In the genomic region with DNA sequence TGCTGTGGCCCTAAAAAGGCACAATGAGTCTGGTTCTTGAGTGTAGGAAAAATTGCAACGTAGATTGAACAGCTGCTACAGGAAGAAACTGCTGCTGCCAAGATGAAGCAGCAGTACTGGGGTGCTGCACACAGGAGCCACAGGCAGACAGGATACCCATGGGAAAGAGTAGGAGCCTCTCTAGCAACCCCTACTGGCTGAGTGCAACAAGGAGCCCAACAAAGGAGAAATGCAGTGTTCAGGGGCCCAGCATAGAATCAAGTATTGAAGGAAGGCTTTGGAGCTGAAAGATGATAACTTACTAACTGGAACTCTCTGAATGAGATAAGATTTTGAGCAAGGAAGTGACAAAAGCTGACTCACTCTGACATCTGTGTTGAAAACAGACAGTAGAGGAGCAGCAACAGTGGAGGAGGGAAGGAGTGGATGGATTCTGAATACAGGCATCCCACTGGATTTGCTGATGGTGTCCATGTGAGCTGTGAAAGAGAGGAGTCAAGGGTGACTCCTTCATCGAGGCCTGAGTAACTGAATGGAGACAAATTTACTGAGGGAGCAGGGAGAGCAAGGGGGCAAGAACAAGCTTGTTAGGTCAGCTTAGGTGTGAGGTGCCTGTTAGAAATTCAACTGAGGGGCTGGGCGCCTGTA, we compare ENCODE assay signal across 8 cellular contexts.
A peak's percentile ranks its signal among the peaks of the same experiment; 100 is the strongest.
DNase-seq lines count a peak whose midpoint lies in the region; ATAC-seq and TF ChIP-seq lines count a peak whose summit lies in the region.

No MANE protein-coding gene starts in this region.

- intact Hi-C loops in OCI-LY7 (cut with micrococcal nuclease; ENCODE audit: unreplicated experiment) = loop anchor here (5.0 kb wide), 1 partner anchor 499 kb away; no protein-coding TSS in a partner anchor
- intact Hi-C loops in left colon (cut with DNase I, micrococcal nuclease) = no loop called here

- H3K4me2 ChIP-seq in GM23338 = no peak overlapping the region
- no peak overlapping the region for H3K4me2 ChIP-seq in OCI-LY7 (ENCODE audit: low read length)

- no peak overlapping the region for H2AFZ ChIP-seq in GM23338
- H2AFZ ChIP-seq in OCI-LY7 (ENCODE audit: low read length) = no peak overlapping the region

- no peaks in the 10 kb centered on the region for H3K4me1 ChIP-seq in CD8-positive, alpha-beta memory T cell (ENCODE audit: insufficient read depth, low read length)
- H3K4me1 ChIP-seq in GM23338 (ENCODE audit: insufficient read depth) (peaks cover 14% of the 10 kb centered on the region; the same call in 1 of the 2 replicates), OCI-LY7 (ENCODE audit: insufficient read depth, low read length, poor library complexity, severe bottlenecking) (peaks cover 7% of the 10 kb centered on the region)

- peaks cover 4 to 8% of the 10 kb centered on the region in 2 donors for H3K27me3 Mint-ChIP-seq in CD8-positive, alpha-beta memory T cell
- H3K27me3 Mint-ChIP-seq in GM23338 (ENCODE audit: insufficient read depth, low read depth, poor library complexity) = peaks cover 10% of the 10 kb centered on the region
- H3K27me3 Mint-ChIP-seq in stimulated activated naive CD8-positive, alpha-beta T cell treated with anti-CD3 and anti-CD28 coated beads, Interleukin-15, amount 100 ng/mL, for 72 hours = no peaks in the 10 kb centered on the region

- H3K27ac Mint-ChIP-seq in CD8-positive, alpha-beta memory T cell = peak overlapping the region in 2 of 8 donors; percentile 33 to 36
- no peak overlapping the region for H3K27ac Mint-ChIP-seq in GM23338
- peak overlapping the region; percentile 86 to 95 for H3K27ac Mint-ChIP-seq in activated naive CD4-positive, alpha-beta T cell treated with anti-CD3 and anti-CD28 coated beads, Interleukin-2, amount 50 U/mL, for 72 hours
- H3K27ac Mint-ChIP-seq in stimulated activated naive CD8-positive, alpha-beta T cell treated with anti-CD3 and anti-CD28 coated beads, Interleukin-15, amount 100 ng/mL, for 72 hours = peak overlapping the region; percentile 19 to 86

- no peaks in the 10 kb centered on the region for H3K36me3 ChIP-seq in CD8-positive, alpha-beta memory T cell (ENCODE audit: insufficient read depth, low read length)
- H3K36me3 ChIP-seq in GM23338 (ENCODE audit: insufficient read depth) (no peaks in the 10 kb centered on the region), OCI-LY7 (ENCODE audit: insufficient read depth, low read length) (no peaks in the 10 kb centered on the region)

- TF ChIP-seq CTCF in GM23338 (conservative IDR thresholded peaks at IDR 0.05; ENCODE audit: low read depth in 2 of 2) = peak; percentile 63 to 80
- TF ChIP-seq CTCF in OCI-LY7 (conservative IDR thresholded peaks at IDR 0.05; ENCODE audit: low read length) = peak; percentile 80

- no peaks in the 10 kb centered on the region for H3K27me3 ChIP-seq in CD8-positive, alpha-beta memory T cell (ENCODE audit: insufficient read depth, low read length, poor library complexity, severe bottlenecking)
- no peaks in the 10 kb centered on the region for H3K27me3 ChIP-seq in GM23338 (ENCODE audit: insufficient read depth)

- no peaks in the 10 kb centered on the region for H3K9me3 Mint-ChIP-seq in CD8-positive, alpha-beta memory T cell
- peaks cover 6% of the 10 kb centered on the region for H3K9me3 Mint-ChIP-seq in GM23338
- H3K9me3 Mint-ChIP-seq in activated naive CD4-positive, alpha-beta T cell treated with anti-CD3 and anti-CD28 coated beads, Interleukin-2, amount 50 U/mL, for 72 hours = peaks cover 12 to 20% of the 10 kb centered on the region in 2 donors
- peaks cover 0 to 7% of the 10 kb centered on the region in 2 donors for H3K9me3 Mint-ChIP-seq in stimulated activated naive CD8-positive, alpha-beta T cell treated with anti-CD3 and anti-CD28 coated beads, Interleukin-15, amount 100 ng/mL, for 72 hours

- H3K4me3 Mint-ChIP-seq in CD8-positive, alpha-beta memory T cell = no peak overlapping the region
- no peak overlapping the region for H3K4me3 Mint-ChIP-seq in GM23338
- H3K4me3 Mint-ChIP-seq in stimulated activated naive CD8-positive, alpha-beta T cell treated with anti-CD3 and anti-CD28 coated beads, Interleukin-15, amount 100 ng/mL, for 72 hours = no peak overlapping the region

- peak; percentile 97 for ATAC-seq in GM23338
- peak; percentile 77 to 88 for ATAC-seq in activated naive CD4-positive, alpha-beta T cell treated with anti-CD3 and anti-CD28 coated beads, Interleukin-2, amount 50 U/mL, for 72 hours
- ATAC-seq in left colon = peak; percentile 86
- peak; percentile 88 for ATAC-seq in stimulated activated naive CD8-positive, alpha-beta T cell treated with anti-CD3 and anti-CD28 coated beads, Interleukin-15, amount 100 ng/mL, for 72 hours
- ATAC-seq in GM21390 (IDR thresholded peaks at IDR 0.05; ENCODE audit: unreplicated experiment) = no peak

- H3K36me3 Mint-ChIP-seq in CD8-positive, alpha-beta memory T cell = no peaks in the 10 kb centered on the region
- peaks cover 17% of the 10 kb centered on the region for H3K36me3 Mint-ChIP-seq in GM23338 (ENCODE audit: low read depth)
- peaks cover 10 to 47% of the 10 kb centered on the region in 2 donors for H3K36me3 Mint-ChIP-seq in activated naive CD4-positive, alpha-beta T cell treated with anti-CD3 and anti-CD28 coated beads, Interleukin-2, amount 50 U/mL, for 72 hours

- H3K4me1 Mint-ChIP-seq in CD8-positive, alpha-beta memory T cell = peaks cover 0 to 20% (median 4%) of the 10 kb centered on the region in 3 donors
- H3K4me1 Mint-ChIP-seq in GM23338 = peaks cover 20% of the 10 kb centered on the region
- H3K4me1 Mint-ChIP-seq in stimulated activated naive CD8-positive, alpha-beta T cell treated with anti-CD3 and anti-CD28 coated beads, Interleukin-15, amount 100 ng/mL, for 72 hours = peaks cover 23% of the 10 kb centered on the region

- H3K9me3 ChIP-seq in CD8-positive, alpha-beta memory T cell (ENCODE audit: low read length) = no peaks in the 10 kb centered on the region
- H3K9me3 ChIP-seq in OCI-LY7 (ENCODE audit: low read length) = no peaks in the 10 kb centered on the region

- H3K9me2 ChIP-seq in GM23338 (ENCODE audit: insufficient read depth) (0 out of 2 replicates have a peak, but pooled peaks cover 6% of the 10 kb centered on the region), OCI-LY7 (ENCODE audit: insufficient read depth, low read length) (no peaks in the 10 kb centered on the region)

- H4K20me1 ChIP-seq in GM23338 (replicated peaks; ENCODE audit: insufficient read depth) (no peaks in the 10 kb centered on the region), OCI-LY7 (ENCODE audit: insufficient read depth, low read length) (no peaks in the 10 kb centered on the region)

- H3K79me2 ChIP-seq in GM23338 (replicated peaks; ENCODE audit: insufficient read depth) = no peaks in the 10 kb centered on the region
- no peaks in the 10 kb centered on the region for H3K79me2 ChIP-seq in OCI-LY7 (ENCODE audit: insufficient read depth, low read depth, low read length)

- no TSS peak for BruUV-seq in OCI-LY7 (replicated peaks; lab: Mats Ljungman, UMichigan)

- DNase-seq in CD8-positive, alpha-beta memory T cell = peak in 3 of 5 donors; percentile 14 to 21 (median 20)
- DNase-seq in GM23338 (ENCODE audit: low spot score) = peak; percentile 78
- DNase-seq in OCI-LY7 (ENCODE audit: low spot score) = peak; percentile 79
- DNase-seq in activated naive CD4-positive, alpha-beta T cell treated with anti-CD3 and anti-CD28 coated beads, Interleukin-2, amount 50 U/mL, for 72 hours (ENCODE audit: low spot score in 2 of 2) = peak; percentile 67 to 68
- peak in 1 of 2 donors; percentile 42 for DNase-seq in left colon
- DNase-seq in stimulated activated naive CD8-positive, alpha-beta T cell treated with anti-CD3 and anti-CD28 coated beads, Interleukin-15, amount 100 ng/mL, for 72 hours = peak; percentile 48 to 59
- no peak for DNase-seq in effector CD4-positive, alpha-beta T cell

- POLR2A ChIA-PET in CD8-positive, alpha-beta memory T cell (lab: Charles Lee) = no interaction called here
- POLR2A ChIA-PET in OCI-LY7 (lab: Charles Lee) = interaction anchor here (0.5 to 1.4 kb wide), 7 partner anchors 25 to 573 kb away, joined by 3 to 7 read pairs (median 3); no protein-coding TSS in a partner anchor

- H3F3A ChIP-seq in GM23338 (replicated peaks; ENCODE audit: low read depth) = no peaks in the 10 kb centered on the region

- CTCF ChIA-PET in CD8-positive, alpha-beta memory T cell (lab: Charles Lee) = interaction anchor here (0.8 kb wide), 1 partner anchor 501 kb away, joined by 3 read pairs; no protein-coding TSS in a partner anchor
- CTCF ChIA-PET in OCI-LY7 (lab: Charles Lee; ENCODE audit: unreplicated experiment) = interaction anchor here (1.2 kb wide), 1 partner anchor 15 kb away, joined by 3 read pairs; no protein-coding TSS in a partner anchor

- H3K4me3 ChIP-seq in CD8-positive, alpha-beta memory T cell (ENCODE audit: low read length) = no peak overlapping the region
- no peak overlapping the region for H3K4me3 ChIP-seq in GM23338
- H3K4me3 ChIP-seq in OCI-LY7 (ENCODE audit: low read depth, low read length, poor library complexity, severe bottlenecking) = no peak overlapping the region

- H3K27ac ChIP-seq in CD8-positive, alpha-beta memory T cell (ENCODE audit: low read depth, low read length) = peak overlapping the region; percentile 45
- H3K27ac ChIP-seq in GM23338 (ENCODE audit: low read depth) (no peak overlapping the region), OCI-LY7 (ENCODE audit: low read depth, low read length, poor library complexity, severe bottlenecking) (no peak overlapping the region)

TF ChIP-seq in GM23338, 12 proteins besides CTCF, POLR2A, EP300 and RAD21:
- no peak for TF ChIP-seq EZH2phosphoT487 (IDR thresholded peaks at IDR 0.05; ENCODE audit: unreplicated experiment)
- TF ChIP-seq CREB1 (CRISPR knock-in tag; IDR thresholded peaks at IDR 0.05; ENCODE audit: low read depth) = peak; percentile 9; the same call in 1 of the 2 replicates
